Comparison of ENCODE assay signal across 30 cellular contexts in the genomic region with DNA sequence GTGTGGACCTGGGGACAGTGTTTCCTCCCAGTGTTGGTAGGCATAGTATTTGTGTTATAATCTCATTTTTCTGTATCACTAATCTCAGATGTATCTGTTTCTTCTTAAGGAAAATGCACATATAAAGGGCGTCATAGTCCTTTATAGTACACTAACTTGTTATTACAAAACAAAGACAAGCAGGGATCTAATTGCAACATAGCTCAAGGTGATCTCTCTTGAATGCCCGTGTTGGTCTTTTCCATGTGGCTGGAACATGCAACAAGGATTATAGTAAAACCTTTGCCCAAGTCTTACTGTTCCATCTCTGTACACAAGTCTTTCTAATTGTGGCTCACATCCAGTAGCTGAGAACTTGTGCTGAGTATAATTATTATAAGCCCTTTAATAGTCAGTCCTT. TPM values are rescaled to one million over a fixed set of nuclear protein-coding genes. Genes with fewer than 3 reads are reported as not detected.
DNase-seq lines count a peak whose midpoint lies in the region; FAIRE-seq and TF ChIP-seq lines count a peak whose summit lies in the region.
"Had no signal": no experiment of that assay in that cellular context is flagged by ENCODE, and none has a peak within 500 bp of the region (broad histone marks: within the 10 kb centered on the region; RNA-seq: fewer than 3 reads in every experiment).

No MANE protein-coding gene starts in this region.

- no peak overlapping the region for H3K4me2 ChIP-seq in astrocyte (ENCODE audit: low read length)

- peaks cover 3% of the 10 kb centered on the region for H3K4me1 ChIP-seq in astrocyte (ENCODE audit: insufficient read depth, low read length)
- peaks cover 8% of the 10 kb centered on the region for H3K4me1 ChIP-seq in vagina
- H3K4me1 ChIP-seq: body of pancreas, tibial artery had no signal

- intact Hi-C loops in vagina (cut with DNase I) = no loop called here

- H3K36me3 Mint-ChIP-seq in activated T-cell treated with anti-CD3 and anti-CD28 coated beads, Interleukin-2, amount 50 U/mL, for 24 hours (ENCODE audit: low read depth) = no peaks in the 10 kb centered on the region
- H3K36me3 Mint-ChIP-seq in astrocyte (ENCODE audit: low read depth, unreplicated experiment) = no peaks in the 10 kb centered on the region
- no peaks in the 10 kb centered on the region for H3K36me3 Mint-ChIP-seq in glutamatergic neuron (ENCODE audit: unreplicated experiment)
- H3K36me3 Mint-ChIP-seq: naive B cell had no signal

- peak overlapping the region; percentile 80 for H3K27ac Mint-ChIP-seq in activated T-cell treated with anti-CD3 and anti-CD28 coated beads, Interleukin-2, amount 50 U/mL, for 24 hours
- H3K27ac Mint-ChIP-seq in astrocyte (ENCODE audit: unreplicated experiment) (no peak overlapping the region), glutamatergic neuron (ENCODE audit: unreplicated experiment) (peak overlapping the region; percentile 44)
- H3K27ac Mint-ChIP-seq: activated CD8-positive, alpha-beta T cell treated with anti-CD3 and anti-CD28 coated beads, Interleukin-2, amount 10 ng/mL, durations not matched to agents 7 days and 5 days; activated naive CD8-positive, alpha-beta T cell treated with anti-CD3 and anti-CD28 coated beads, Interleukin-2, amount 50 U/mL, for 24 hours; naive B cell had no signal

- DNase-seq in activated T-cell treated with anti-CD3 and anti-CD28 coated beads, Interleukin-2, amount 50 U/mL, for 24 hours = no peak
- no peak for DNase-seq in activated T-cell treated with anti-CD3 and anti-CD28 coated beads, Interleukin-2, amount 50 U/mL, for 1 hour
- no peak for DNase-seq in astrocyte (ENCODE audit: low read depth)
- no peak for DNase-seq in glutamatergic neuron
- no peak for DNase-seq in vagina (ENCODE audit: extremely low spot score in 2 of 2)
- no peak for DNase-seq in NCI-H2171 (lab: John Stamatoyannopoulos, UW)
- no peak for DNase-seq in NCI-H1105 treated with DMSO at 0.1 percent for 48 hours (lab: John Stamatoyannopoulos, UW)
- DNase-seq in GM10266 (ENCODE audit: extremely low spot score) = no peak
- DNase-seq: 8988T; activated CD4-positive, alpha-beta T cell treated with anti-CD3 and anti-CD28 coated beads for 36 hours; activated CD8-positive, alpha-beta T cell treated with anti-CD3 and anti-CD28 coated beads, Interleukin-2, amount 10 ng/mL, durations not matched to agents 7 days and 5 days; activated naive CD8-positive, alpha-beta T cell treated with anti-CD3 and anti-CD28 coated beads, Interleukin-2, amount 50 U/mL, for 24 hours; body of pancreas; cerebellar nuclear complex; DMS79 treated with DMSO at 0.1 percent for 48 hours; GDM1; islet precursor cell; Karpas-422; left ventricle myocardium superior; midbrain; naive B cell; NCI-H1436 treated with DMSO at 0.1 percent for 48 hours; NCI-H774; right cardiac atrium; stimulated activated CD4-positive, alpha-beta T cell treated with anti-CD3 and anti-CD28 coated beads, Interleukin-4, amount 100 ng/mL, for 1 hour; T-helper 9 cell; tibial artery had no signal

- H4K20me1 ChIP-seq in astrocyte (ENCODE audit: insufficient read depth, low read length) = no peaks in the 10 kb centered on the region

- peaks cover 63% of the 10 kb centered on the region for H3K4me1 Mint-ChIP-seq in activated T-cell treated with anti-CD3 and anti-CD28 coated beads, Interleukin-2, amount 50 U/mL, for 24 hours (ENCODE audit: low read depth)
- peaks cover 16% of the 10 kb centered on the region for H3K4me1 Mint-ChIP-seq in astrocyte (ENCODE audit: low read depth, unreplicated experiment)
- no peaks in the 10 kb centered on the region for H3K4me1 Mint-ChIP-seq in glutamatergic neuron (ENCODE audit: low read depth, unreplicated experiment)

- no peaks in the 10 kb centered on the region for H3K9me3 Mint-ChIP-seq in activated T-cell treated with anti-CD3 and anti-CD28 coated beads, Interleukin-2, amount 50 U/mL, for 24 hours
- H3K9me3 Mint-ChIP-seq in astrocyte (ENCODE audit: unreplicated experiment) (no peaks in the 10 kb centered on the region), glutamatergic neuron (ENCODE audit: unreplicated experiment) (peaks cover 1% of the 10 kb centered on the region)
- H3K9me3 Mint-ChIP-seq: activated naive CD8-positive, alpha-beta T cell treated with anti-CD3 and anti-CD28 coated beads, Interleukin-2, amount 50 U/mL, for 24 hours; naive B cell had no signal

- no peaks in the 10 kb centered on the region for H3K79me2 ChIP-seq in astrocyte (ENCODE audit: insufficient read depth, low read length)

- H3K36me3 ChIP-seq in astrocyte (ENCODE audit: insufficient read depth, low read length) (no peaks in the 10 kb centered on the region), vagina (no peaks in the 10 kb centered on the region)
- H3K36me3 ChIP-seq: tibial artery had no signal

- no peaks in the 10 kb centered on the region for H3K27me3 ChIP-seq in astrocyte (ENCODE audit: insufficient read depth, low read length)
- no peaks in the 10 kb centered on the region for H3K27me3 ChIP-seq in vagina
- H3K27me3 ChIP-seq: body of pancreas, tibial artery had no signal

- H3K9ac ChIP-seq in astrocyte (ENCODE audit: low read length) = no peak overlapping the region

- TF ChIP-seq CTCF in astrocyte (IDR thresholded peaks at IDR 0.05; ENCODE audit: insufficient read depth, low read depth, low read length) (no peak), glutamatergic neuron (IDR thresholded peaks at IDR 0.05; ENCODE audit: partially characterized antibody, unreplicated experiment) (no peak), vagina (IDR thresholded peaks at IDR 0.05) (no peak), GM10266 (IDR thresholded peaks at IDR 0.05; ENCODE audit: control insufficient read depth, insufficient read depth, low read depth, missing control alignments) (no peak)

- H3K9me3 ChIP-seq in astrocyte (ENCODE audit: insufficient read depth, low read depth, low read length) (no peaks in the 10 kb centered on the region), vagina (no peaks in the 10 kb centered on the region)
- H3K9me3 ChIP-seq: body of pancreas, tibial artery had no signal

- no peak overlapping the region for H3K4me3 ChIP-seq in astrocyte (ENCODE audit: insufficient read depth, low read depth, low read length)
- no peak overlapping the region for H3K4me3 ChIP-seq in vagina
- H3K4me3 ChIP-seq: body of pancreas, tibial artery had no signal

- H3K27ac ChIP-seq in astrocyte (ENCODE audit: low read depth, low read length) (no peak overlapping the region), vagina (peak overlapping the region; percentile 12)
- H3K27ac ChIP-seq: body of pancreas, tibial artery, VCaP had no signal

- no peaks in the 10 kb centered on the region for H3K27me3 Mint-ChIP-seq in activated T-cell treated with anti-CD3 and anti-CD28 coated beads, Interleukin-2, amount 50 U/mL, for 24 hours
- no peaks in the 10 kb centered on the region for H3K27me3 Mint-ChIP-seq in astrocyte (ENCODE audit: low read depth, unreplicated experiment)
- H3K27me3 Mint-ChIP-seq in glutamatergic neuron (ENCODE audit: unreplicated experiment) = peaks cover 2% of the 10 kb centered on the region
- H3K27me3 Mint-ChIP-seq: naive B cell had no signal

- no peak for TF ChIP-seq POLR2A in vagina (IDR thresholded peaks at IDR 0.05)

- FAIRE-seq in astrocyte (lab: Jason Lieb, UNC) = peak; percentile 20

- H2AFZ ChIP-seq in astrocyte (ENCODE audit: low read depth, low read length) = no peak overlapping the region

- H3K4me3 Mint-ChIP-seq in activated T-cell treated with anti-CD3 and anti-CD28 coated beads, Interleukin-2, amount 50 U/mL, for 24 hours = no peak overlapping the region
- H3K4me3 Mint-ChIP-seq in astrocyte (ENCODE audit: unreplicated experiment) = no peak overlapping the region
- no peak overlapping the region for H3K4me3 Mint-ChIP-seq in glutamatergic neuron (ENCODE audit: unreplicated experiment)
- H3K4me3 Mint-ChIP-seq: activated CD4-positive, alpha-beta T cell treated with anti-CD3 and anti-CD28 coated beads for 36 hours; activated CD8-positive, alpha-beta T cell treated with anti-CD3 and anti-CD28 coated beads, Interleukin-2, amount 10 ng/mL, durations not matched to agents 7 days and 5 days; activated naive CD8-positive, alpha-beta T cell treated with anti-CD3 and anti-CD28 coated beads, Interleukin-2, amount 50 U/mL, for 24 hours; naive B cell had no signal

RNA-seq across cellular contexts. Expression of a gene that starts 3.5 kb away (rescaled TPM):
- total RNA-seq in astrocyte = 12.1 and 15.5 TPM in 2 replicates
- total RNA-seq in glutamatergic neuron (ENCODE audit: unreplicated experiment) = not detected
- 12.3 TPM for total RNA-seq in vagina
- total RNA-seq: activated CD8-positive, alpha-beta T cell treated with anti-CD3 and anti-CD28 coated beads, Interleukin-2, amount 10 ng/mL, durations not matched to agents 7 days and 5 days; body of pancreas; left ventricle myocardium superior; posterior vena cava; right cardiac atrium had no signal

RNA-seq across cellular contexts. Expression of a gene that starts 9.2 kb away (rescaled TPM):
- total RNA-seq in astrocyte (not detected in 2 replicates), glutamatergic neuron (ENCODE audit: unreplicated experiment) (not detected), vagina (0.98 TPM)
- total RNA-seq: activated CD4-positive, alpha-beta T cell treated with anti-CD3 and anti-CD28 coated beads for 36 hours; activated CD8-positive, alpha-beta T cell treated with anti-CD3 and anti-CD28 coated beads, Interleukin-2, amount 10 ng/mL, durations not matched to agents 7 days and 5 days; dermis microvascular lymphatic vessel endothelial cell had no signal

RNA-seq across cellular contexts. Expression of a gene that starts 41.8 kb away (rescaled TPM):
- total RNA-seq in astrocyte (0.11 TPM in 1 of 2 replicates, not detected in the other), glutamatergic neuron (ENCODE audit: unreplicated experiment) (not detected), vagina (0.49 TPM)
- total RNA-seq: dermis microvascular lymphatic vessel endothelial cell had no signal

Comparison
In these comparisons a context has a peak if more than half of its experiments do, and no peak if none do; other contexts are left out.
1. RNA of a gene that starts 3.5 kb away (total RNA-seq): 12.1 to 15.5 TPM in astrocyte and 12.3 TPM in vagina (single experiment); not detected in glutamatergic neuron (single experiment); every median in the first group is over 10 times any median in the second.